In the genomic region with DNA sequence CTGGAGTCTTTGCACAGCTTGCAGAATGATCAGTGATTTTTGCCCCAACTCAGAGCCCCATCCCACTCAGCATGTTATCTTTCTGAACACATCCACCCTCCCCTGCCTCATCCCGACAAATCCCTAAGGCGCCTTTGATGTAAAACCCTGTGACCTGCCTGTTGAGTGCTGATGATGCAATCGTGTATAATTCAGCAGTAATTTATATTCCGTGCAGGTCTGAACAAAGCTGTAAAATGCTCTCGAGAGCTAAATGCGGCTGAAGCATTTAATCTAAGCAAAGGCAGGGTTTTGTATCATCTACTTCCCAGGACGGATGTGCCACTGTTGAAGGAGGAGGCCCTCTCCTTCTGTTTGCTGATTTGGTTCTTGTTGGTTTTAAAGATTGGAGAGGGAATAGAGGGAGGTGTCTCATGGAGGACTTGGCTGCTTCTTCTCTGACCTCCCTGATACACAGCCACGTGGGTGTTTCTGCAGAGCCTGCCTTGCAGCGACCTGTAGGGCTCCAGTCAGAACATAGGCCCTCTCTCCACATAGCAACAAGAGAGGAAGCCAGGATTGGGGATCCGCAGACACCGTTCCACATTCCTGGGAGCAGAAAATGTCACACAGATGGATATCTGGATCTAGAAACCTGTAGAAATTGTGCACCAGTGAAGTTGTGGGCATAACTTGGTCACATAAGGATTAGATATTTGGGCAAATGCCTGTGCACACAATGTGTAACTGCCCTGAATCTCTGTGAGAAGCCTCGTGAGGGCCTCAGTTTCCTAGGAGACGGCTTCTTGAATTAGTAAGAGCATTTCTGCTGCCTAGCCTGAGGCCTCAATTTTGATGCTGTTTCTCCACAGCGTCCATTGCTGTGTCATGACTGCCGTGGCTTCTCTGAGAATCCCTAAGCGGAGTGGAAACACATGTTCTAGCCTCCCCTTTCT, we compare ENCODE assay signal across 1 cellular context.
TF ChIP-seq lines count a peak whose summit lies in the region.

No MANE protein-coding gene starts in this region.

TF ChIP-seq in K562, 482 proteins besides CTCF, POLR2A, EP300 and RAD21 (continued from another document and continues in another):
- TF ChIP-seq, protein P1, sequence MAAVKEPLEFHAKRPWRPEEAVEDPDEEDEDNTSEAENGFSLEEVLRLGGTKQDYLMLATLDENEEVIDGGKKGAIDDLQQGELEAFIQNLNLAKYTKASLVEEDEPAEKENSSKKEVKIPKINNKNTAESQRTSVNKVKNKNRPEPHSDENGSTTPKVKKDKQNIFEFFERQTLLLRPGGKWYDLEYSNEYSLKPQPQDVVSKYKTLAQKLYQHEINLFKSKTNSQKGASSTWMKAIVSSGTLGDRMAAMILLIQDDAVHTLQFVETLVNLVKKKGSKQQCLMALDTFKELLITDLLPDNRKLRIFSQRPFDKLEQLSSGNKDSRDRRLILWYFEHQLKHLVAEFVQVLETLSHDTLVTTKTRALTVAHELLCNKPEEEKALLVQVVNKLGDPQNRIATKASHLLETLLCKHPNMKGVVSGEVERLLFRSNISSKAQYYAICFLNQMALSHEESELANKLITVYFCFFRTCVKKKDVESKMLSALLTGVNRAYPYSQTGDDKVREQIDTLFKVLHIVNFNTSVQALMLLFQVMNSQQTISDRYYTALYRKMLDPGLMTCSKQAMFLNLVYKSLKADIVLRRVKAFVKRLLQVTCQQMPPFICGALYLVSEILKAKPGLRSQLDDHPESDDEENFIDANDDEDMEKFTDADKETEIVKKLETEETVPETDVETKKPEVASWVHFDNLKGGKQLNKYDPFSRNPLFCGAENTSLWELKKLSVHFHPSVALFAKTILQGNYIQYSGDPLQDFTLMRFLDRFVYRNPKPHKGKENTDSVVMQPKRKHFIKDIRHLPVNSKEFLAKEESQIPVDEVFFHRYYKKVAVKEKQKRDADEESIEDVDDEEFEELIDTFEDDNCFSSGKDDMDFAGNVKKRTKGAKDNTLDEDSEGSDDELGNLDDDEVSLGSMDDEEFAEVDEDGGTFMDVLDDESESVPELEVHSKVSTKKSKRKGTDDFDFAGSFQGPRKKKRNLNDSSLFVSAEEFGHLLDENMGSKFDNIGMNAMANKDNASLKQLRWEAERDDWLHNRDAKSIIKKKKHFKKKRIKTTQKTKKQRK (IDR thresholded peaks at IDR 0.05; ENCODE audit: borderline replicate concordance, low read depth, low read length) = no peak
- TF ChIP-seq NCOA1 (IDR thresholded peaks at IDR 0.05; ENCODE audit: low read depth) = no peak
- TF ChIP-seq ZNF124 (CRISPR knock-in tag; IDR thresholded peaks at IDR 0.05) = no peak
- TF ChIP-seq GATAD2B (IDR thresholded peaks at IDR 0.05; ENCODE audit: borderline replicate concordance) = no peak
- peak; percentile 54; the same call in 1 of the 2 replicates for TF ChIP-seq TCF7 (IDR thresholded peaks at IDR 0.05; ENCODE audit: borderline replicate concordance)
- TF ChIP-seq ZNF507 (tag; conservative IDR thresholded peaks at IDR 0.05) = no peak
- TF ChIP-seq EHMT2 (IDR thresholded peaks at IDR 0.05) = no peak
- TF ChIP-seq PCBP1 (IDR thresholded peaks at IDR 0.05; ENCODE audit: low read depth, low read length, poor library complexity, severe bottlenecking) = no peak
- no peak for TF ChIP-seq ZNF445 (CRISPR knock-in tag; IDR thresholded peaks at IDR 0.05; ENCODE audit: low read depth)
- TF ChIP-seq ILF3 (IDR thresholded peaks at IDR 0.05; ENCODE audit: borderline replicate concordance) = no peak
- peak; percentile 54; the same call in 1 of the 2 replicates for TF ChIP-seq ARID1B (IDR thresholded peaks at IDR 0.05)
- no peak for TF ChIP-seq BCL6 (CRISPR knock-in tag; IDR thresholded peaks at IDR 0.05)
- TF ChIP-seq, protein P2, sequence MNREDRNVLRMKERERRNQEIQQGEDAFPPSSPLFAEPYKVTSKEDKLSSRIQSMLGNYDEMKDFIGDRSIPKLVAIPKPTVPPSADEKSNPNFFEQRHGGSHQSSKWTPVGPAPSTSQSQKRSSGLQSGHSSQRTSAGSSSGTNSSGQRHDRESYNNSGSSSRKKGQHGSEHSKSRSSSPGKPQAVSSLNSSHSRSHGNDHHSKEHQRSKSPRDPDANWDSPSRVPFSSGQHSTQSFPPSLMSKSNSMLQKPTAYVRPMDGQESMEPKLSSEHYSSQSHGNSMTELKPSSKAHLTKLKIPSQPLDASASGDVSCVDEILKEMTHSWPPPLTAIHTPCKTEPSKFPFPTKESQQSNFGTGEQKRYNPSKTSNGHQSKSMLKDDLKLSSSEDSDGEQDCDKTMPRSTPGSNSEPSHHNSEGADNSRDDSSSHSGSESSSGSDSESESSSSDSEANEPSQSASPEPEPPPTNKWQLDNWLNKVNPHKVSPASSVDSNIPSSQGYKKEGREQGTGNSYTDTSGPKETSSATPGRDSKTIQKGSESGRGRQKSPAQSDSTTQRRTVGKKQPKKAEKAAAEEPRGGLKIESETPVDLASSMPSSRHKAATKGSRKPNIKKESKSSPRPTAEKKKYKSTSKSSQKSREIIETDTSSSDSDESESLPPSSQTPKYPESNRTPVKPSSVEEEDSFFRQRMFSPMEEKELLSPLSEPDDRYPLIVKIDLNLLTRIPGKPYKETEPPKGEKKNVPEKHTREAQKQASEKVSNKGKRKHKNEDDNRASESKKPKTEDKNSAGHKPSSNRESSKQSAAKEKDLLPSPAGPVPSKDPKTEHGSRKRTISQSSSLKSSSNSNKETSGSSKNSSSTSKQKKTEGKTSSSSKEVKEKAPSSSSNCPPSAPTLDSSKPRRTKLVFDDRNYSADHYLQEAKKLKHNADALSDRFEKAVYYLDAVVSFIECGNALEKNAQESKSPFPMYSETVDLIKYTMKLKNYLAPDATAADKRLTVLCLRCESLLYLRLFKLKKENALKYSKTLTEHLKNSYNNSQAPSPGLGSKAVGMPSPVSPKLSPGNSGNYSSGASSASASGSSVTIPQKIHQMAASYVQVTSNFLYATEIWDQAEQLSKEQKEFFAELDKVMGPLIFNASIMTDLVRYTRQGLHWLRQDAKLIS (CRISPR knock-in tag; IDR thresholded peaks at IDR 0.05) = no peak
- TF ChIP-seq OTX1 (CRISPR knock-in tag; IDR thresholded peaks at IDR 0.05) = no peak
- TF ChIP-seq MECOM (CRISPR knock-in tag; IDR thresholded peaks at IDR 0.05) = no peak
- TF ChIP-seq ELF2 (CRISPR knock-in tag; IDR thresholded peaks at IDR 0.05) = no peak
- no peak for TF ChIP-seq PTRF (tag; IDR thresholded peaks at IDR 0.05)
- no peak for TF ChIP-seq HMG20A (CRISPR knock-in tag; conservative IDR thresholded peaks at IDR 0.05)
- TF ChIP-seq, protein P3, sequence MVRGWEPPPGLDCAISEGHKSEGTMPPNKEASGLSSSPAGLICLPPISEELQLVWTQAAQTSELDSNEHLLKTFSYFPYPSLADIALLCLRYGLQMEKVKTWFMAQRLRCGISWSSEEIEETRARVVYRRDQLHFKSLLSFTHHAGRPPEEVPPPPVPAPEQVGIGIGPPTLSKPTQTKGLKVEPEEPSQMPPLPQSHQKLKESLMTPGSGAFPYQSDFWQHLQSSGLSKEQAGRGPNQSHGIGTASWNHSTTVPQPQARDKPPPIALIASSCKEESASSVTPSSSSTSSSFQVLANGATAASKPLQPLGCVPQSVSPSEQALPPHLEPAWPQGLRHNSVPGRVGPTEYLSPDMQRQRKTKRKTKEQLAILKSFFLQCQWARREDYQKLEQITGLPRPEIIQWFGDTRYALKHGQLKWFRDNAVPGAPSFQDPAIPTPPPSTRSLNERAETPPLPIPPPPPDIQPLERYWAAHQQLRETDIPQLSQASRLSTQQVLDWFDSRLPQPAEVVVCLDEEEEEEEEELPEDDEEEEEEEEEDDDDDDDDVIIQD (CRISPR knock-in tag; IDR thresholded peaks at IDR 0.05) = no peak
- TF ChIP-seq, protein P4, sequence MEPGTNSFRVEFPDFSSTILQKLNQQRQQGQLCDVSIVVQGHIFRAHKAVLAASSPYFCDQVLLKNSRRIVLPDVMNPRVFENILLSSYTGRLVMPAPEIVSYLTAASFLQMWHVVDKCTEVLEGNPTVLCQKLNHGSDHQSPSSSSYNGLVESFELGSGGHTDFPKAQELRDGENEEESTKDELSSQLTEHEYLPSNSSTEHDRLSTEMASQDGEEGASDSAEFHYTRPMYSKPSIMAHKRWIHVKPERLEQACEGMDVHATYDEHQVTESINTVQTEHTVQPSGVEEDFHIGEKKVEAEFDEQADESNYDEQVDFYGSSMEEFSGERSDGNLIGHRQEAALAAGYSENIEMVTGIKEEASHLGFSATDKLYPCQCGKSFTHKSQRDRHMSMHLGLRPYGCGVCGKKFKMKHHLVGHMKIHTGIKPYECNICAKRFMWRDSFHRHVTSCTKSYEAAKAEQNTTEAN (CRISPR knock-in tag; IDR thresholded peaks at IDR 0.05) = no peak
- TF ChIP-seq DACH1 (IDR thresholded peaks at IDR 0.05; ENCODE audit: partially characterized antibody) = no peak
- no peak for TF ChIP-seq HNRNPH1 (optimal IDR thresholded peaks at IDR 0.05; ENCODE audit: low read depth, low read length)
- no peak for TF ChIP-seq NFIX (CRISPR knock-in tag; IDR thresholded peaks at IDR 0.05; ENCODE audit: low read depth)
- peak; percentile 89 for TF ChIP-seq CEBPB (tag; IDR thresholded peaks at IDR 0.05)
- TF ChIP-seq KDM1A (IDR thresholded peaks at IDR 0.05) = no peak
- no peak for TF ChIP-seq SIN3B (IDR thresholded peaks at IDR 0.05; ENCODE audit: low read depth)
- no peak for TF ChIP-seq GATA2 (CRISPR knock-in tag; IDR thresholded peaks at IDR 0.05)
- no peak for TF ChIP-seq MXI1 (IDR thresholded peaks at IDR 0.05; ENCODE audit: low read depth, low read length)
- TF ChIP-seq ZNF76 (CRISPR knock-in tag; IDR thresholded peaks at IDR 0.05; ENCODE audit: borderline replicate concordance) = no peak
- TF ChIP-seq RBM14 (IDR thresholded peaks at IDR 0.05; ENCODE audit: borderline replicate concordance, insufficient read depth, low read depth, low read length) = no peak
- no peak for TF ChIP-seq NELFE (IDR thresholded peaks at IDR 0.05; ENCODE audit: insufficient read depth, insufficient read length)
- no peak for TF ChIP-seq ARNT (IDR thresholded peaks at IDR 0.05)
- TF ChIP-seq, protein P5, sequence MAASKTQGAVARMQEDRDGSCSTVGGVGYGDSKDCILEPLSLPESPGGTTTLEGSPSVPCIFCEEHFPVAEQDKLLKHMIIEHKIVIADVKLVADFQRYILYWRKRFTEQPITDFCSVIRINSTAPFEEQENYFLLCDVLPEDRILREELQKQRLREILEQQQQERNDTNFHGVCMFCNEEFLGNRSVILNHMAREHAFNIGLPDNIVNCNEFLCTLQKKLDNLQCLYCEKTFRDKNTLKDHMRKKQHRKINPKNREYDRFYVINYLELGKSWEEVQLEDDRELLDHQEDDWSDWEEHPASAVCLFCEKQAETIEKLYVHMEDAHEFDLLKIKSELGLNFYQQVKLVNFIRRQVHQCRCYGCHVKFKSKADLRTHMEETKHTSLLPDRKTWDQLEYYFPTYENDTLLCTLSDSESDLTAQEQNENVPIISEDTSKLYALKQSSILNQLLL (CRISPR knock-in tag; IDR thresholded peaks at IDR 0.05; ENCODE audit: borderline replicate concordance) = no peak
- TF ChIP-seq SOX6 (IDR thresholded peaks at IDR 0.05) = 0 out of 2 replicates have a peak, but pooled peaks have one; percentile 29
- TF ChIP-seq TEAD1 (CRISPR knock-in tag; IDR thresholded peaks at IDR 0.05) = no peak
- TF ChIP-seq ZNF586 (CRISPR knock-in tag; conservative IDR thresholded peaks at IDR 0.05) = no peak
- no peak for TF ChIP-seq SRF (CRISPR knock-in tag; IDR thresholded peaks at IDR 0.05)
- TF ChIP-seq, protein P6, sequence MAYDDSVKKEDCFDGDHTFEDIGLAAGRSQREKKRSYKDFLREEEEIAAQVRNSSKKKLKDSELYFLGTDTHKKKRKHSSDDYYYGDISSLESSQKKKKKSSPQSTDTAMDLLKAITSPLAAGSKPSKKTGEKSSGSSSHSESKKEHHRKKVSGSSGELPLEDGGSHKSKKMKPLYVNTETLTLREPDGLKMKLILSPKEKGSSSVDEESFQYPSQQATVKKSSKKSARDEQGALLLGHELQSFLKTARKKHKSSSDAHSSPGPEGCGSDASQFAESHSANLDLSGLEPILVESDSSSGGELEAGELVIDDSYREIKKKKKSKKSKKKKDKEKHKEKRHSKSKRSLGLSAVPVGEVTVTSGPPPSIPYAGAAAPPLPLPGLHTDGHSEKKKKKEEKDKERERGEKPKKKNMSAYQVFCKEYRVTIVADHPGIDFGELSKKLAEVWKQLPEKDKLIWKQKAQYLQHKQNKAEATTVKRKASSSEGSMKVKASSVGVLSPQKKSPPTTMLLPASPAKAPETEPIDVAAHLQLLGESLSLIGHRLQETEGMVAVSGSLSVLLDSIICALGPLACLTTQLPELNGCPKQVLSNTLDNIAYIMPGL (CRISPR knock-in tag; IDR thresholded peaks at IDR 0.05) = no peak
- TF ChIP-seq, protein P7, sequence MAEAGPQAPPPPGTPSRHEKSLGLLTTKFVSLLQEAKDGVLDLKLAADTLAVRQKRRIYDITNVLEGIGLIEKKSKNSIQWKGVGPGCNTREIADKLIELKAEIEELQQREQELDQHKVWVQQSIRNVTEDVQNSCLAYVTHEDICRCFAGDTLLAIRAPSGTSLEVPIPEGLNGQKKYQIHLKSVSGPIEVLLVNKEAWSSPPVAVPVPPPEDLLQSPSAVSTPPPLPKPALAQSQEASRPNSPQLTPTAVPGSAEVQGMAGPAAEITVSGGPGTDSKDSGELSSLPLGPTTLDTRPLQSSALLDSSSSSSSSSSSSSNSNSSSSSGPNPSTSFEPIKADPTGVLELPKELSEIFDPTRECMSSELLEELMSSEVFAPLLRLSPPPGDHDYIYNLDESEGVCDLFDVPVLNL (CRISPR knock-in tag; IDR thresholded peaks at IDR 0.05; ENCODE audit: low read depth) = no peak
- TF ChIP-seq CEBPG (CRISPR knock-in tag; IDR thresholded peaks at IDR 0.05) = peak; percentile 90
- peak; percentile 95 to 97 for TF ChIP-seq CEBPG (tag; conservative IDR thresholded peaks at IDR 0.05 in 1 of 2, IDR thresholded peaks at IDR 0.05 in 1 of 2)
- TF ChIP-seq ZNF79 (CRISPR knock-in tag; IDR thresholded peaks at IDR 0.05; ENCODE audit: low read depth) = no peak
- TF ChIP-seq RNF2 (IDR thresholded peaks at IDR 0.05) = no peak
- TF ChIP-seq ZNF561 (CRISPR knock-in tag; conservative IDR thresholded peaks at IDR 0.05) = no peak
- no peak for TF ChIP-seq XRCC4 (IDR thresholded peaks at IDR 0.05; ENCODE audit: extremely low read depth, insufficient read depth, insufficient read length)
- TF ChIP-seq SMARCA4 (IDR thresholded peaks at IDR 0.05) = peak; percentile 27; the same call in 1 of the 2 replicates
- TF ChIP-seq, protein P8, sequence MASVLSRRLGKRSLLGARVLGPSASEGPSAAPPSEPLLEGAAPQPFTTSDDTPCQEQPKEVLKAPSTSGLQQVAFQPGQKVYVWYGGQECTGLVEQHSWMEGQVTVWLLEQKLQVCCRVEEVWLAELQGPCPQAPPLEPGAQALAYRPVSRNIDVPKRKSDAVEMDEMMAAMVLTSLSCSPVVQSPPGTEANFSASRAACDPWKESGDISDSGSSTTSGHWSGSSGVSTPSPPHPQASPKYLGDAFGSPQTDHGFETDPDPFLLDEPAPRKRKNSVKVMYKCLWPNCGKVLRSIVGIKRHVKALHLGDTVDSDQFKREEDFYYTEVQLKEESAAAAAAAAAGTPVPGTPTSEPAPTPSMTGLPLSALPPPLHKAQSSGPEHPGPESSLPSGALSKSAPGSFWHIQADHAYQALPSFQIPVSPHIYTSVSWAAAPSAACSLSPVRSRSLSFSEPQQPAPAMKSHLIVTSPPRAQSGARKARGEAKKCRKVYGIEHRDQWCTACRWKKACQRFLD (CRISPR knock-in tag; IDR thresholded peaks at IDR 0.05) = peak; percentile 64
- peak; percentile 27; the same call in 1 of the 2 replicates for TF ChIP-seq EP400 (IDR thresholded peaks at IDR 0.05)
- TF ChIP-seq, protein P9, sequence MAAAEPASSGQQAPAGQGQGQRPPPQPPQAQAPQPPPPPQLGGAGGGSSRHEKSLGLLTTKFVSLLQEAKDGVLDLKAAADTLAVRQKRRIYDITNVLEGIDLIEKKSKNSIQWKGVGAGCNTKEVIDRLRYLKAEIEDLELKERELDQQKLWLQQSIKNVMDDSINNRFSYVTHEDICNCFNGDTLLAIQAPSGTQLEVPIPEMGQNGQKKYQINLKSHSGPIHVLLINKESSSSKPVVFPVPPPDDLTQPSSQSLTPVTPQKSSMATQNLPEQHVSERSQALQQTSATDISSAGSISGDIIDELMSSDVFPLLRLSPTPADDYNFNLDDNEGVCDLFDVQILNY (CRISPR knock-in tag; IDR thresholded peaks at IDR 0.05) = no peak
- TF ChIP-seq BRD9 (IDR thresholded peaks at IDR 0.05; ENCODE audit: low read depth, partially characterized antibody) = no peak
